In genomic region chr4:139084425-139085093, GRCh38 we compare ENCODE assay signal across 8 cellular contexts.
A peak's percentile ranks its signal among the peaks of the same experiment; 100 is the strongest.
DNase-seq lines count a peak whose midpoint lies in the region; ATAC-seq and TF ChIP-seq lines count a peak whose summit lies in the region.

No MANE protein-coding gene starts in this region.

- peaks cover 41% of the 10 kb centered on the region for H3K79me2 ChIP-seq in HCT116 (ENCODE audit: insufficient read depth, low read length)

- H3K27ac ChIP-seq in HCT116 (ENCODE audit: low read depth, low read length), result peak overlapping the region; percentile 97

- H3K36me3 ChIP-seq in HCT116 (ENCODE audit: control insufficient read depth in 1 of 2, insufficient read depth in 2 of 2, low read length in 2 of 2), result no peaks in the 10 kb centered on the region

- H3K4me1 Mint-ChIP-seq in CD14-positive monocyte, result peaks cover 27% of the 10 kb centered on the region
- peaks cover 28% of the 10 kb centered on the region for H3K4me1 Mint-ChIP-seq in activated T-helper 1 cell treated with anti-CD3 and anti-CD28 coated beads, Interleukin-12 subunit alpha, Interleukin-12 subunit beta, Interleukin-2, Interleukin-4 antibody, amounts not matched to agents 30 ng/mL and 10 ng/mL and 1 ng/mL, durations not matched to agents 14 hours and 24 hours and 36 hours (ENCODE audit: low read depth)
- peaks cover 31% of the 10 kb centered on the region for H3K4me1 Mint-ChIP-seq in stimulated activated naive CD8-positive, alpha-beta T cell treated with anti-CD3 and anti-CD28 coated beads, Interleukin-15, amount 100 ng/mL, for 72 hours

- no TSS peak for BruUV-seq in HCT116 (replicated peaks; lab: Mats Ljungman, UMichigan)

- H3K9me3 ChIP-seq in HCT116 (ENCODE audit: control insufficient read depth in 1 of 2, insufficient read depth in 1 of 2, low read depth in 1 of 2, low read length in 2 of 2), result no peaks in the 10 kb centered on the region

- peaks cover 0 to 2% (median 1%) of the 10 kb centered on the region in 3 donors for H3K27me3 Mint-ChIP-seq in CD14-positive monocyte (ENCODE audit: low read depth in 3 of 3)
- H3K27me3 Mint-ChIP-seq in activated T-helper 1 cell treated with anti-CD3 and anti-CD28 coated beads, Interleukin-12 subunit alpha, Interleukin-12 subunit beta, Interleukin-2, Interleukin-4 antibody, amounts not matched to agents 30 ng/mL and 10 ng/mL and 1 ng/mL, durations not matched to agents 14 hours and 24 hours and 36 hours (ENCODE audit: insufficient read depth), result no peaks in the 10 kb centered on the region
- H3K27me3 Mint-ChIP-seq in stimulated activated naive CD8-positive, alpha-beta T cell treated with anti-CD3 and anti-CD28 coated beads, Interleukin-15, amount 100 ng/mL, for 72 hours, result no peaks in the 10 kb centered on the region

- H3K4me1 ChIP-seq in HCT116 (ENCODE audit: control insufficient read depth in 1 of 2, insufficient read depth in 2 of 2, low read length in 2 of 2), result peaks cover 4 to 21% of the 10 kb centered on the region in 2 experiments; a peak in 3 of 4 replicates

- peaks cover 3% of the 10 kb centered on the region in 2 donors for H3K36me3 Mint-ChIP-seq in CD14-positive monocyte
- peaks cover 10% of the 10 kb centered on the region for H3K36me3 Mint-ChIP-seq in activated T-helper 1 cell treated with anti-CD3 and anti-CD28 coated beads, Interleukin-12 subunit alpha, Interleukin-12 subunit beta, Interleukin-2, Interleukin-4 antibody, amounts not matched to agents 30 ng/mL and 10 ng/mL and 1 ng/mL, durations not matched to agents 14 hours and 24 hours and 36 hours (ENCODE audit: low read depth)

- POLR2A ChIA-PET in HCT116 (lab: Charles Lee), result no interaction called here

- no peaks in the 10 kb centered on the region for H4K20me1 ChIP-seq in HCT116 (ENCODE audit: insufficient read depth)

- TF ChIP-seq RAD21 in HCT116 (IDR thresholded peaks at IDR 0.05; ENCODE audit: low read depth), result no peak

- CTCF ChIA-PET in HCT116 (lab: Charles Lee), result interaction anchor here (0.7 to 0.8 kb wide), 2 partner anchors 14 to 54 kb away, joined by 3 read pairs; no protein-coding TSS in a partner anchor

- no peak for DNase-seq in CD14-positive monocyte (ENCODE audit: low spot score)
- DNase-seq in HCT116 (ENCODE audit: low read depth, low spot score), result no peak
- DNase-seq in activated T-helper 1 cell treated with anti-CD3 and anti-CD28 coated beads, Interleukin-12 subunit alpha, Interleukin-12 subunit beta, Interleukin-2, Interleukin-4 antibody, amounts not matched to agents 30 ng/mL and 10 ng/mL and 1 ng/mL, durations not matched to agents 14 hours and 24 hours and 36 hours (ENCODE audit: low spot score), result no peak
- peak; percentile 85 for DNase-seq in iPS-NIHi11 (ENCODE audit: low spot score)
- no peak for DNase-seq in stimulated activated naive CD8-positive, alpha-beta T cell treated with anti-CD3 and anti-CD28 coated beads, Interleukin-15, amount 100 ng/mL, for 72 hours
- DNase-seq in head of caudate nucleus, result no peak
- no peak for DNase-seq in HuH-7 (ENCODE audit: low spot score)

- peak overlapping the region; percentile 70 to 99 (median 90) for H3K27ac Mint-ChIP-seq in CD14-positive monocyte
- peak overlapping the region; percentile 78 for H3K27ac Mint-ChIP-seq in activated T-helper 1 cell treated with anti-CD3 and anti-CD28 coated beads, Interleukin-12 subunit alpha, Interleukin-12 subunit beta, Interleukin-2, Interleukin-4 antibody, amounts not matched to agents 30 ng/mL and 10 ng/mL and 1 ng/mL, durations not matched to agents 14 hours and 24 hours and 36 hours
- H3K27ac Mint-ChIP-seq in stimulated activated naive CD8-positive, alpha-beta T cell treated with anti-CD3 and anti-CD28 coated beads, Interleukin-15, amount 100 ng/mL, for 72 hours, result peak overlapping the region; percentile 91 to 100

- H3K27me3 ChIP-seq in HCT116 (ENCODE audit: insufficient read depth, low read length), result no peaks in the 10 kb centered on the region

- H2AFZ ChIP-seq in HCT116 (ENCODE audit: low read depth, low read length, poor library complexity, severe bottlenecking), result peak overlapping the region; percentile 97

- H3K9me3 Mint-ChIP-seq in CD14-positive monocyte, result peaks cover 0 to 4% (median 0%) of the 10 kb centered on the region in 7 donors
- H3K9me3 Mint-ChIP-seq in activated T-helper 1 cell treated with anti-CD3 and anti-CD28 coated beads, Interleukin-12 subunit alpha, Interleukin-12 subunit beta, Interleukin-2, Interleukin-4 antibody, amounts not matched to agents 30 ng/mL and 10 ng/mL and 1 ng/mL, durations not matched to agents 14 hours and 24 hours and 36 hours, result no peaks in the 10 kb centered on the region
- no peaks in the 10 kb centered on the region for H3K9me3 Mint-ChIP-seq in stimulated activated naive CD8-positive, alpha-beta T cell treated with anti-CD3 and anti-CD28 coated beads, Interleukin-15, amount 100 ng/mL, for 72 hours

- no peak for ATAC-seq in HCT116
- ATAC-seq in stimulated activated naive CD8-positive, alpha-beta T cell treated with anti-CD3 and anti-CD28 coated beads, Interleukin-15, amount 100 ng/mL, for 72 hours, result no peak
- ATAC-seq in GM18867 (IDR thresholded peaks at IDR 0.05; ENCODE audit: unreplicated experiment), result no peak

- peak overlapping the region; percentile 98 to 99 for H3K4me3 Mint-ChIP-seq in CD14-positive monocyte
- peak overlapping the region; percentile 86 for H3K4me3 Mint-ChIP-seq in activated T-helper 1 cell treated with anti-CD3 and anti-CD28 coated beads, Interleukin-12 subunit alpha, Interleukin-12 subunit beta, Interleukin-2, Interleukin-4 antibody, amounts not matched to agents 30 ng/mL and 10 ng/mL and 1 ng/mL, durations not matched to agents 14 hours and 24 hours and 36 hours
- H3K4me3 Mint-ChIP-seq in stimulated activated naive CD8-positive, alpha-beta T cell treated with anti-CD3 and anti-CD28 coated beads, Interleukin-15, amount 100 ng/mL, for 72 hours, result peak overlapping the region; percentile 100

- no peak for TF ChIP-seq POLR2A in HCT116 (IDR thresholded peaks at IDR 0.05; ENCODE audit: borderline replicate concordance, extremely low read depth, insufficient read depth, insufficient read length)

- no peaks in the 10 kb centered on the region for H3K9me2 ChIP-seq in HCT116 (ENCODE audit: insufficient read depth)

- RAD21 ChIA-PET in HCT116 (lab: Charles Lee; ENCODE audit: low non-redundant PET in 1 of 2, low total read pairs in 2 of 2, uncharacterized antibody in 2 of 2, unreplicated experiment in 2 of 2), result interaction anchor here in 1 of 2 experiments (1.1 kb wide), 1 partner anchor 217 kb away, joined by 3 read pairs; the partner anchor contains the start of gene NAA15

- TF ChIP-seq CTCF in CD14-positive monocyte (IDR thresholded peaks at IDR 0.05), result no peak
- TF ChIP-seq CTCF in HCT116 (IDR thresholded peaks at IDR 0.05 in 2 of 3, conservative IDR thresholded peaks at IDR 0.05 in 1 of 3; ENCODE audit: borderline replicate concordance in 1 of 3, insufficient read depth in 1 of 3, low read depth in 2 of 3, low read length in 2 of 3), result no peak; a peak in 1 of 6 replicates

- H3K9ac ChIP-seq in HCT116 (ENCODE audit: low read length), result peak overlapping the region; percentile 87

- intact Hi-C loops in CD14-positive monocyte (cut with micrococcal nuclease), result loop anchor here (5.0 to 10.0 kb wide), 5 partner anchors 62 to 370 kb away; partner anchors contain the start of genes ELF2 (in 1 of the 2), NOCT (in 1 of the 2) and RAB33B (in 1 of the 2)
- intact Hi-C loops in HCT116 (cut with micrococcal nuclease), result loop anchor here (2.0 kb wide), 1 partner anchor 54 kb away; no protein-coding TSS in a partner anchor
- intact Hi-C loops in activated T-helper 1 cell treated with anti-CD3 and anti-CD28 coated beads, Interleukin-12 subunit alpha, Interleukin-12 subunit beta, Interleukin-2, Interleukin-4 antibody, amounts not matched to agents 30 ng/mL and 10 ng/mL and 1 ng/mL, durations not matched to agents 14 hours and 24 hours and 36 hours (cut with micrococcal nuclease), result loop anchor here (1.0 to 5.0 kb wide), 9 partner anchors 14 to 1438 kb away; partner anchors contain the start of genes ELMOD2, SCOC and SLC7A11
- intact Hi-C loops in head of caudate nucleus (cut with DNase I), result loop anchor here (5.0 to 10.0 kb wide), 3 partner anchors 52 to 470 kb away; partner anchors contain the start of genes NAA15, NDUFC1 and SETD7

- H3K4me2 ChIP-seq in HCT116 (ENCODE audit: low read length), result peak overlapping the region; percentile 94

- H3K4me3 ChIP-seq in HCT116 (replicated peaks in 1 of 2; ENCODE audit: low read depth in 1 of 2, low read length in 2 of 2), result peak overlapping the region; percentile 75 to 96

TF ChIP-seq in HCT116, 20 proteins besides CTCF, POLR2A, EP300 and RAD21:
- TF ChIP-seq CBX3 (IDR thresholded peaks at IDR 0.05; ENCODE audit: low read depth) (peak; percentile 9; the same call in 1 of the 2 replicates), SIN3A (IDR thresholded peaks at IDR 0.05; ENCODE audit: low read depth) (peak; percentile 30), JUND (IDR thresholded peaks at IDR 0.05) (0 out of 2 replicates have a peak, but pooled peaks have one; percentile 22), ELF1 (IDR thresholded peaks at IDR 0.05; ENCODE audit: borderline replicate concordance, low read depth) (peak; percentile 36; the same call in 1 of the 2 replicates), CEBPB (IDR thresholded peaks at IDR 0.05; ENCODE audit: low read depth) (0 out of 2 replicates have a peak, but pooled peaks have one; percentile 19), EZH2 (IDR thresholded peaks at IDR 0.05) (no peak), YY1 (IDR thresholded peaks at IDR 0.05; ENCODE audit: extremely low read depth, insufficient replicate concordance, low read depth, low read length) (no peak), POLR2AphosphoS5 (IDR thresholded peaks at IDR 0.05; ENCODE audit: low read depth, low read length) (0 out of 2 replicates have a peak, but pooled peaks have one; percentile 44)
